In genomic region chr14:33525626-33526025, GRCh38 we compare ENCODE assay signal across 16 cellular contexts.
"Had no signal": no experiment of that assay in that cellular context is flagged by ENCODE, and none has a peak within 500 bp of the region (broad histone marks: within the 10 kb centered on the region; RNA-seq: fewer than 3 reads in every experiment).

No MANE protein-coding gene starts in this region.

- H3K4me1 ChIP-seq: sigmoid colon, thyroid gland had no signal

- H3K9me3 ChIP-seq: ovary, sigmoid colon, thyroid gland had no signal

- H3K27ac ChIP-seq: dorsolateral prefrontal cortex, ovary, sigmoid colon, thyroid gland had no signal

- H3K36me3 ChIP-seq: ovary, sigmoid colon, thyroid gland had no signal

- H3K27me3 ChIP-seq: dorsolateral prefrontal cortex, ovary, sigmoid colon, thyroid gland had no signal

- DNase-seq: activated B cell treated with CpG ODN at 0.5 μM for 24 hours; activated CD4-positive, alpha-beta memory T cell treated with anti-CD3 and anti-CD28 coated beads for 36 hours; activated CD4-positive, alpha-beta T cell treated with anti-CD3 and anti-CD28 coated beads for 4 hours; activated naive CD4-positive, alpha-beta T cell; activated T-cell treated with anti-CD3 and anti-CD28 coated beads for 4 hours; anterior cingulate cortex; dorsolateral prefrontal cortex; erythroblast; immature natural killer cell; naive thymus-derived CD8-positive, alpha-beta T cell; ovary; sigmoid colon; stimulated activated CD4-positive, alpha-beta T cell treated with anti-CD3 and anti-CD28 coated beads, Interleukin-12 subunit alpha, Interleukin-12 subunit beta, amount 100 ng/mL, for 4 hours; stimulated activated CD4-positive, alpha-beta T cell treated with anti-CD3 and anti-CD28 coated beads, Interleukin-1b, Interleukin-23, amount 100 ng/mL, for 48 hours; stimulated activated naive CD4-positive, alpha-beta T cell treated with Interleukin-2 at 50 U/mL for 16 hours; thyroid gland had no signal

- H3K4me3 ChIP-seq: dorsolateral prefrontal cortex, ovary, sigmoid colon, thyroid gland had no signal
